23 cellular contexts compared by ENCODE assay signal in the genomic region with DNA sequence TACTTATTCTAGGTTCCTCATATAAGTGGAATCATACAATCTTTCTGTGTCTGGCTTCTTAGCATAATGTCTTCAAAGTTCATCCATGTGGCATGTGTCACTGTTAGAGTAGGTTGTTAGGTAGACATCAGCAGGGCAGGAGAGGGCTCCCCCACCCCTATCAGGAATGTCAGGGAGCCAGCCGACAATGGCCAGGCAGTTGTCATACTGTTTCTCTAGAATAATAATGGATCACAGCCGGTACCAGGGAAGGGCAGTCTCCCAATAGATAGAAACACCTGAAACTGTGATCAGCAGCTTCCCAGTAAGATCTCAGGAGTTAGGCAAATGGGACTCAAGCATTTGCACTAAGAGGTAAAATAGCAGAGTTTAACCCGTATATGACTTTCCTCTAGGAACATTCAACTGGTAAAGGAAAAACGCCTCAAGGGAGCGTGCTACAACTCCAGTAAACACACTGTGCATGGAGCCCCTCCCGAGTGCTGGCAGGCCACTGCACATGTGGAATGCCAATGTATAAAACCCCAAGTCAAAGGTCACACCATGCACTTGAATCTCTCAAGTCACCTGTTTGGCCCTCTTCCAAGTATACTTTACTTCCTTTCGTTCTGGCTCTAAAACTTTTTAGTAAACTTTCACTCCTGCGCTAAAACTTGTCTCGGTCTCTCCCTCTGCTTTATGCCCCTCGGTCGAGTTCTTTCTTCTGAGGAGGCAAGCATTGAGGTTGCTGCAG.
"Had no signal": no experiment of that assay in that cellular context is flagged by ENCODE, and none has a peak within 500 bp of the region (broad histone marks: within the 10 kb centered on the region; RNA-seq: fewer than 3 reads in every experiment).

No MANE protein-coding gene starts in this region.

- H3K4me1 Mint-ChIP-seq: activated CD4-positive, alpha-beta T cell treated with anti-CD3 and anti-CD28 coated beads for 36 hours; neural crest cell; stimulated activated naive CD8-positive, alpha-beta T cell treated with anti-CD3 and anti-CD28 coated beads, Interleukin-15, amount 100 ng/mL, for 72 hours had no signal

- ATAC-seq: activated CD4-positive, alpha-beta T cell treated with anti-CD3 and anti-CD28 coated beads for 36 hours; activated naive CD4-positive, alpha-beta T cell treated with anti-CD3 and anti-CD28 coated beads, Interleukin-2, amount 50 U/mL, for 72 hours; left ventricle myocardium superior; right cardiac atrium; stimulated activated naive CD8-positive, alpha-beta T cell treated with anti-CD3 and anti-CD28 coated beads, Interleukin-15, amount 100 ng/mL, for 72 hours had no signal

- H3K27me3 ChIP-seq: esophagus muscularis mucosa, suprapubic skin, transverse colon had no signal

- H3K9me3 Mint-ChIP-seq: activated naive CD4-positive, alpha-beta T cell treated with anti-CD3 and anti-CD28 coated beads, Interleukin-2, amount 50 U/mL, for 72 hours; activated T-helper 1 cell treated with anti-CD3 and anti-CD28 coated beads, Interleukin-12 subunit alpha, Interleukin-12 subunit beta, Interleukin-2, Interleukin-4 antibody, amounts not matched to agents 30 ng/mL and 10 ng/mL and 1 ng/mL, durations not matched to agents 14 hours and 24 hours and 36 hours; memory B cell; neural crest cell; stimulated activated naive CD8-positive, alpha-beta T cell treated with anti-CD3 and anti-CD28 coated beads, Interleukin-15, amount 100 ng/mL, for 72 hours; T-helper 2 cell treated with Interferon-gamma antibody and Interleukin-4, amounts not matched to agents 5 μg/mL and 100 μg/mL, for 36 hours had no signal

- H3K4me1 ChIP-seq: esophagus muscularis mucosa, prostate gland, suprapubic skin had no signal

- H3K36me3 Mint-ChIP-seq: activated naive CD4-positive, alpha-beta T cell treated with anti-CD3 and anti-CD28 coated beads, Interleukin-2, amount 50 U/mL, for 72 hours; memory B cell; naive B cell had no signal

- DNase-seq: activated CD4-positive, alpha-beta T cell treated with anti-CD3 and anti-CD28 coated beads for 36 hours; activated CD4-positive, alpha-beta T cell treated with anti-CD3 and anti-CD28 coated beads, Interleukin-2, amount 50 U/mL, for 48 hours; activated gamma-delta T cell treated with Interleukin-2 at 50 U/mL for 16 hours; activated T-cell treated with anti-CD3 and anti-CD28 coated beads for 4 hours; effector CD8-positive, alpha-beta T cell; islet precursor cell; left ventricle myocardium superior; naive B cell; right cardiac atrium; stimulated activated CD4-positive, alpha-beta T cell treated with anti-CD3 and anti-CD28 coated beads, Interleukin-4, amount 100 ng/mL, for 1 hour; stimulated activated naive CD8-positive, alpha-beta T cell treated with anti-CD3 and anti-CD28 coated beads, Interleukin-15, amount 100 ng/mL, for 72 hours; transverse colon had no signal

- H3K4me3 ChIP-seq: esophagus muscularis mucosa, prostate gland, skin epidermis, suprapubic skin, transverse colon had no signal

- FAIRE-seq: endothelial cell of umbilical vein, TTC549 had no signal

- H3K27ac ChIP-seq: esophagus muscularis mucosa, prostate gland, skin epidermis, suprapubic skin, transverse colon had no signal

- H3K9me3 ChIP-seq: esophagus muscularis mucosa, prostate gland, suprapubic skin, transverse colon had no signal

- H3K27ac Mint-ChIP-seq: activated CD4-positive, alpha-beta T cell treated with anti-CD3 and anti-CD28 coated beads for 36 hours; activated naive CD4-positive, alpha-beta T cell treated with anti-CD3 and anti-CD28 coated beads, Interleukin-2, amount 50 U/mL, for 72 hours; activated T-helper 1 cell treated with anti-CD3 and anti-CD28 coated beads, Interleukin-12 subunit alpha, Interleukin-12 subunit beta, Interleukin-2, Interleukin-4 antibody, amounts not matched to agents 30 ng/mL and 10 ng/mL and 1 ng/mL, durations not matched to agents 14 hours and 24 hours and 36 hours; memory B cell; T-helper 2 cell treated with Interferon-gamma antibody and Interleukin-4, amounts not matched to agents 5 μg/mL and 100 μg/mL, for 36 hours had no signal

- H3K36me3 ChIP-seq: esophagus muscularis mucosa, prostate gland, suprapubic skin, transverse colon had no signal

- H3K4me3 Mint-ChIP-seq: activated CD4-positive, alpha-beta T cell treated with anti-CD3 and anti-CD28 coated beads for 36 hours; activated T-helper 1 cell treated with anti-CD3 and anti-CD28 coated beads, Interleukin-12 subunit alpha, Interleukin-12 subunit beta, Interleukin-2, Interleukin-4 antibody, amounts not matched to agents 30 ng/mL and 10 ng/mL and 1 ng/mL, durations not matched to agents 14 hours and 24 hours and 36 hours; memory B cell; naive B cell; neural crest cell; stimulated activated naive CD8-positive, alpha-beta T cell treated with anti-CD3 and anti-CD28 coated beads, Interleukin-15, amount 100 ng/mL, for 72 hours; T-helper 2 cell treated with Interferon-gamma antibody and Interleukin-4, amounts not matched to agents 5 μg/mL and 100 μg/mL, for 36 hours had no signal

- H3K27me3 Mint-ChIP-seq: activated CD4-positive, alpha-beta T cell treated with anti-CD3 and anti-CD28 coated beads for 36 hours; memory B cell; naive B cell; stimulated activated naive CD8-positive, alpha-beta T cell treated with anti-CD3 and anti-CD28 coated beads, Interleukin-15, amount 100 ng/mL, for 72 hours had no signal
